ENCODE assay signal across 8 cellular contexts in the genomic region with DNA sequence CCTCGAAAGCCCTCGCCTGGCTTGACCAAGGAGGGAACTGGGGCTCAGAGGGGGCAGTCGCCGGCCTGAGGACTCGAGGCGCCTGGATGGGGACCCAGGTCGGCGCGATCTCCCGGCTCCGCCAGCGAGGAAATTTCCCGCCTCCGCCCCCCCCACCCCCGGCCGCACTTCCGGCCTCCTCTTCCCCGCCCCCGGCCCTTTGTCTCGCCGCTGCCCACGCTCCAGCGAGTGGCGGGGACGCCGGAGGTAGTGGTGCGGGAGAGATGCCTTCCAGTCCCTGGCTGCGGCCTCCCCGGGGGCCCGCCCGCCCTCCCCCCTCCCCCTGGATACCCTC. TPM values are rescaled to one million over a fixed set of nuclear protein-coding genes. Genes with fewer than 3 reads are reported as not detected.
DNase-seq lines count a peak whose midpoint lies in the region; ATAC-seq and TF ChIP-seq lines count a peak whose summit lies in the region.

No MANE protein-coding gene starts in this region.

- peak overlapping the region; percentile 72 to 79 for H3K4me3 Mint-ChIP-seq in activated T-cell treated with anti-CD3 and anti-CD28 coated beads, Interleukin-2, amount 50 U/mL, for 72 hours

- no peak overlapping the region for H3K9ac ChIP-seq in colonic mucosa (ENCODE audit: low read depth in 2 of 2, low read length in 2 of 2)

- peak overlapping the region; percentile 56 for H3K4me3 ChIP-seq in LNCaP clone FGC (ENCODE audit: low read depth, low read length)
- H3K4me3 ChIP-seq in colonic mucosa: peak overlapping the region; percentile 69
- peak overlapping the region; percentile 65 for H3K4me3 ChIP-seq in neuron (ENCODE audit: low read length)

- peaks cover 5% of the 10 kb centered on the region for H3K27me3 ChIP-seq in colonic mucosa
- H3K27me3 ChIP-seq in neuron (ENCODE audit: insufficient read depth, low read length): no peaks in the 10 kb centered on the region

- H3K4me1 ChIP-seq in colonic mucosa: no peaks in the 10 kb centered on the region
- H3K4me1 ChIP-seq in neuron (ENCODE audit: insufficient read depth, low read length): peaks cover 38% of the 10 kb centered on the region

- H3K36me3 Mint-ChIP-seq in activated T-cell treated with anti-CD3 and anti-CD28 coated beads, Interleukin-2, amount 50 U/mL, for 72 hours (ENCODE audit: insufficient read depth in 2 of 2): peaks cover 0 to 2% of the 10 kb centered on the region in 2 donors

- intact Hi-C loops in colonic mucosa (cut with DNase I): no loop called here

- H3K36me3 ChIP-seq in colonic mucosa (no peaks in the 10 kb centered on the region), neuron (ENCODE audit: insufficient read depth, low read length) (peaks cover 2% of the 10 kb centered on the region)

- no peaks in the 10 kb centered on the region for H3K9me3 Mint-ChIP-seq in activated T-cell treated with anti-CD3 and anti-CD28 coated beads, Interleukin-2, amount 50 U/mL, for 72 hours

- H3K27ac Mint-ChIP-seq in activated T-cell treated with anti-CD3 and anti-CD28 coated beads, Interleukin-2, amount 50 U/mL, for 72 hours: no peak overlapping the region

- H3K9me3 ChIP-seq in colonic mucosa (no peaks in the 10 kb centered on the region), neuron (ENCODE audit: low read length) (no peaks in the 10 kb centered on the region)

- no peak overlapping the region for H3K27ac ChIP-seq in colonic mucosa

- no peak overlapping the region for H2AFZ ChIP-seq in neuron (ENCODE audit: low read depth, low read length)

- H3K27me3 Mint-ChIP-seq in activated T-cell treated with anti-CD3 and anti-CD28 coated beads, Interleukin-2, amount 50 U/mL, for 72 hours (ENCODE audit: low read depth): peaks cover 36% of the 10 kb centered on the region

- peak; percentile 8 to 19 for ATAC-seq in activated T-cell treated with anti-CD3 and anti-CD28 coated beads, Interleukin-2, amount 50 U/mL, for 72 hours (replicated peaks in 1 of 2)
- ATAC-seq in esophagus mucosa: no peak

- peak in 1 of 2 donors; percentile 26 for DNase-seq in activated T-cell treated with anti-CD3 and anti-CD28 coated beads, Interleukin-2, amount 50 U/mL, for 72 hours
- no peak for DNase-seq in activated T-cell treated with anti-CD3 and anti-CD28 coated beads, Interleukin-2, amount 50 U/mL, for 48 hours
- no peak for DNase-seq in LNCaP clone FGC (ENCODE audit: low read depth)
- no peak for DNase-seq in colonic mucosa
- DNase-seq in islet precursor cell: no peak
- DNase-seq in activated effector memory CD4-positive, alpha-beta T cell treated with anti-CD3 and anti-CD28 coated beads, Interleukin-2, amount 50 U/mL, for 16 hours: no peak

- TF ChIP-seq CTCF in LNCaP clone FGC (IDR thresholded peaks at IDR 0.05; ENCODE audit: control insufficient read depth, extremely low read depth, insufficient read depth) (no peak), colonic mucosa (IDR thresholded peaks at IDR 0.05) (no peak)

- peaks cover 17% of the 10 kb centered on the region for H3K4me1 Mint-ChIP-seq in activated T-cell treated with anti-CD3 and anti-CD28 coated beads, Interleukin-2, amount 50 U/mL, for 72 hours (ENCODE audit: low read depth)

RNA-seq across cellular contexts. Expression of a gene that starts 0.4 kb away (rescaled TPM):
- 1 to 10 TPM; 1.4 to 2.0 TPM for total RNA-seq in activated T-cell treated with anti-CD3 and anti-CD28 coated beads, Interleukin-2, amount 50 U/mL, for 72 hours
- total RNA-seq in colonic mucosa: 1 to 10 TPM; 2.1 to 3.1 TPM
- 1.9 TPM for total RNA-seq in esophagus mucosa

RNA-seq across cellular contexts. Expression of a gene that starts 19.9 kb away (rescaled TPM):
- under 1 TPM in 1 of 2 donors, not detected in 1; 0.81 TPM for total RNA-seq in activated T-cell treated with anti-CD3 and anti-CD28 coated beads, Interleukin-2, amount 50 U/mL, for 72 hours
- not detected for total RNA-seq in colonic mucosa
- total RNA-seq in esophagus mucosa: not detected

RNA-seq across cellular contexts. Expression of a gene that starts 20.1 kb away (rescaled TPM):
- total RNA-seq in activated T-cell treated with anti-CD3 and anti-CD28 coated beads, Interleukin-2, amount 50 U/mL, for 72 hours: not detected
- total RNA-seq in colonic mucosa: not detected
- total RNA-seq in esophagus mucosa: not detected

RNA-seq across cellular contexts. Expression of a gene that starts 36.9 kb away (rescaled TPM):
- total RNA-seq in activated T-cell treated with anti-CD3 and anti-CD28 coated beads, Interleukin-2, amount 50 U/mL, for 72 hours: 10 to 100 TPM; 25.3 to 31.8 TPM
- total RNA-seq in colonic mucosa (10 to 100 TPM; 30.5 to 36.1 TPM), esophagus mucosa (24.0 TPM)
